25 cellular contexts compared by ENCODE assay signal in the genomic region with DNA sequence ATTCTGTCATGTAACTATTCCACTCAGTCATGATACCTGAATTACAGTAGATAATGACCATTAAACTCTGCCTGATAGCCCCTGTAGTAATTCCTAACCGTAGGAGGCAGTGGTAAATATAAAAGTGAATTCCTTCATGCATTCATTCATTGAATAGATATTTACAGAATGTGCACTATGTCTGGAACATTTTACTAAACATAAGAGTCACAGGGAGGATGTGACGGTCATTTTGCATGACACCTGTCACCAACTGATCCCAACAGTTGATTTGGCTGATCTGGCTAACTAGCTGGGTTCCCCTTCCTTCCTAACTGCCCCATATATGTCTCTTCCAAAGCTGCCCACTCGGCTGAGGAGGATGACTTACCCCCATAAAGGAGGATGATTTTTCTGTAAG.
"Had no signal": no experiment of that assay in that cellular context is flagged by ENCODE, and none has a peak within 500 bp of the region (broad histone marks: within the 10 kb centered on the region; RNA-seq: fewer than 3 reads in every experiment).

No MANE protein-coding gene starts in this region.

- H3K4me3 Mint-ChIP-seq: dendritic cell treated with granulocyte-macrophage colony-stimulating factor and Interleukin-4, amounts not matched to agents 40 ng/mL and 50 ng/mL, for 4 days; effector memory CD8-positive, alpha-beta T cell; endodermal cell had no signal

- H3K27ac Mint-ChIP-seq: dendritic cell treated with granulocyte-macrophage colony-stimulating factor and Interleukin-4, amounts not matched to agents 40 ng/mL and 50 ng/mL, for 4 days; effector memory CD8-positive, alpha-beta T cell; endodermal cell had no signal

- H3K27ac ChIP-seq: colonic mucosa, coronary artery, dorsolateral prefrontal cortex, epithelial cell of prostate, esophagus muscularis mucosa, esophagus squamous epithelium, foreskin keratinocyte, gastrocnemius medialis, gastroesophageal sphincter, heart left ventricle, heart right ventricle had no signal

- H3K9me3 ChIP-seq: colonic mucosa, esophagus muscularis mucosa, esophagus squamous epithelium, gastrocnemius medialis, gastroesophageal sphincter, heart left ventricle, heart right ventricle had no signal

- H3K27me3 Mint-ChIP-seq: dendritic cell treated with granulocyte-macrophage colony-stimulating factor and Interleukin-4, amounts not matched to agents 40 ng/mL and 50 ng/mL, for 4 days; effector memory CD8-positive, alpha-beta T cell had no signal

- H3K27me3 ChIP-seq: colonic mucosa, dorsolateral prefrontal cortex, esophagus muscularis mucosa, esophagus squamous epithelium, foreskin keratinocyte, gastrocnemius medialis, gastroesophageal sphincter, heart left ventricle, heart right ventricle had no signal

- DNase-seq: colonic mucosa; cortex of kidney; dermis blood vessel endothelial cell; dorsolateral prefrontal cortex; effector CD4-positive, alpha-beta T cell; effector CD8-positive, alpha-beta T cell; effector memory CD4-positive, alpha-beta T cell; effector memory CD8-positive, alpha-beta T cell; endodermal cell; erythroblast; esophagus squamous epithelium; foreskin fibroblast; foreskin keratinocyte; foreskin melanocyte; gastrocnemius medialis; glutamatergic neuron; head of caudate nucleus; heart left ventricle; heart right ventricle had no signal

- H3K36me3 ChIP-seq: colonic mucosa, esophagus muscularis mucosa, esophagus squamous epithelium, gastrocnemius medialis had no signal

- H3K9me3 Mint-ChIP-seq: dendritic cell treated with granulocyte-macrophage colony-stimulating factor and Interleukin-4, amounts not matched to agents 40 ng/mL and 50 ng/mL, for 4 days; effector memory CD8-positive, alpha-beta T cell; endodermal cell had no signal

- H3K4me3 ChIP-seq: colonic mucosa, coronary artery, dorsolateral prefrontal cortex, esophagus muscularis mucosa, esophagus squamous epithelium, gastrocnemius medialis, gastroesophageal sphincter, heart left ventricle, heart right ventricle had no signal

- ATAC-seq: effector memory CD8-positive, alpha-beta T cell; esophagus mucosa; foreskin keratinocyte; gastrocnemius medialis; gastroesophageal sphincter; heart left ventricle; heart right ventricle had no signal

- H3K4me1 ChIP-seq: colonic mucosa had no signal
